22 cellular contexts compared by ENCODE assay signal in the genomic region with DNA sequence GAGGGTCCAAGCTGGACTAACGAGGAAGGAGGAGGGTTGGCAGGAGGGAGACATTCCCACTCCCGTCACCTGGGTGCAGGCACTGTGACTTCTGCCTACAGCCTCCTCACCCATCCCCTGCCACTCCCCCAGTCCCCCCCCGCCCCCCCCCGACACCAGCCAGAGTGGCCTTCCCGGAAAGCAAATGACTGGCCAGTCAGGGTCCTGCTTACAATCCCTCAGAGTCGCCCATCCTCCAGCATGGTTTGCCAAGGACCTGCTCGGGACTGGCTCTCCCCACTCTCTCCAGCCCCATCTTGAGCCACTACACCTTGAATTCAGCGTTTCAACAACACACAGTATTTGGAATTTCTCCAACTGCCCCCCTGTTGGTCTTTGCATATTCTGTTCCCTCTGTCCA. TPM values are rescaled to one million over a fixed set of nuclear protein-coding genes. Genes with fewer than 3 reads are reported as not detected.
DNase-seq lines count a peak whose midpoint lies in the region; ATAC-seq and TF ChIP-seq lines count a peak whose summit lies in the region.
"Had no signal": no experiment of that assay in that cellular context is flagged by ENCODE, and none has a peak within 500 bp of the region (broad histone marks: within the 10 kb centered on the region; RNA-seq: fewer than 3 reads in every experiment).

No MANE protein-coding gene starts in this region.

- H3K27ac ChIP-seq in HUES6 (ENCODE audit: low read depth, low read length) (no peak overlapping the region), body of pancreas (peak overlapping the region; percentile 81 to 89 (median 86)), iPS-20b (ENCODE audit: low read length) (no peak overlapping the region)
- H3K27ac ChIP-seq: transverse colon had no signal

- no peaks in the 10 kb centered on the region for H3K4me1 Mint-ChIP-seq in progenitor cell of endocrine pancreas (ENCODE audit: low read depth)
- peaks cover 6% of the 10 kb centered on the region for H3K4me1 Mint-ChIP-seq in activated naive CD8-positive, alpha-beta T cell treated with anti-CD3 and anti-CD28 coated beads, Interleukin-2, amount 50 U/mL, for 24 hours
- H3K4me1 Mint-ChIP-seq: neural crest cell had no signal

- no peaks in the 10 kb centered on the region for H3K36me3 Mint-ChIP-seq in progenitor cell of endocrine pancreas (ENCODE audit: insufficient read depth)
- no peaks in the 10 kb centered on the region for H3K36me3 Mint-ChIP-seq in activated naive CD8-positive, alpha-beta T cell treated with anti-CD3 and anti-CD28 coated beads, Interleukin-2, amount 50 U/mL, for 24 hours (ENCODE audit: low read depth)
- H3K36me3 Mint-ChIP-seq: activated naive CD4-positive, alpha-beta T cell treated with anti-CD3 and anti-CD28 coated beads, Interleukin-2, amount 10 ng/mL, durations not matched to agents 7 days and 5 days; CD4-positive, alpha-beta memory T cell had no signal

- H3K4me1 ChIP-seq in HUES6 (ENCODE audit: control insufficient read depth, insufficient read depth, low read length) (peaks cover 10% of the 10 kb centered on the region), body of pancreas (peaks cover 19% of the 10 kb centered on the region), iPS-20b (ENCODE audit: insufficient read depth, low read length) (no peaks in the 10 kb centered on the region; the same call in 1 of the 2 replicates)

- peaks cover 56% of the 10 kb centered on the region for H3K27me3 ChIP-seq in HUES6 (ENCODE audit: control insufficient read depth, insufficient read depth, low read length)
- no peaks in the 10 kb centered on the region for H3K27me3 ChIP-seq in body of pancreas
- H3K27me3 ChIP-seq in iPS-20b (ENCODE audit: insufficient read depth, low read length): peaks cover 49% of the 10 kb centered on the region

- peak overlapping the region; percentile 30 for H3K4me3 Mint-ChIP-seq in progenitor cell of endocrine pancreas (ENCODE audit: low read depth)
- no peak overlapping the region for H3K4me3 Mint-ChIP-seq in activated naive CD8-positive, alpha-beta T cell treated with anti-CD3 and anti-CD28 coated beads, Interleukin-2, amount 50 U/mL, for 24 hours
- H3K4me3 Mint-ChIP-seq: activated naive CD4-positive, alpha-beta T cell treated with anti-CD3 and anti-CD28 coated beads, Interleukin-2, amount 10 ng/mL, durations not matched to agents 7 days and 5 days; activated T-helper 1 cell treated with anti-CD3 and anti-CD28 coated beads, Interleukin-12 subunit alpha, Interleukin-12 subunit beta, Interleukin-2, Interleukin-4 antibody, amounts not matched to agents 30 ng/mL and 10 ng/mL and 1 ng/mL, durations not matched to agents 14 hours and 24 hours and 36 hours; CD4-positive, alpha-beta memory T cell had no signal

- H3K27ac Mint-ChIP-seq in progenitor cell of endocrine pancreas: no peak overlapping the region
- H3K27ac Mint-ChIP-seq in activated naive CD8-positive, alpha-beta T cell treated with anti-CD3 and anti-CD28 coated beads, Interleukin-2, amount 50 U/mL, for 24 hours: no peak overlapping the region
- H3K27ac Mint-ChIP-seq: activated naive CD4-positive, alpha-beta T cell treated with anti-CD3 and anti-CD28 coated beads, Interleukin-2, amount 10 ng/mL, durations not matched to agents 7 days and 5 days; activated T-helper 1 cell treated with anti-CD3 and anti-CD28 coated beads, Interleukin-12 subunit alpha, Interleukin-12 subunit beta, Interleukin-2, Interleukin-4 antibody, amounts not matched to agents 30 ng/mL and 10 ng/mL and 1 ng/mL, durations not matched to agents 14 hours and 24 hours and 36 hours; CD4-positive, alpha-beta memory T cell had no signal

- H3K9me3 Mint-ChIP-seq in progenitor cell of endocrine pancreas (ENCODE audit: low read depth): no peaks in the 10 kb centered on the region
- H3K9me3 Mint-ChIP-seq in activated naive CD8-positive, alpha-beta T cell treated with anti-CD3 and anti-CD28 coated beads, Interleukin-2, amount 50 U/mL, for 24 hours: no peaks in the 10 kb centered on the region
- H3K9me3 Mint-ChIP-seq: activated naive CD4-positive, alpha-beta T cell treated with anti-CD3 and anti-CD28 coated beads, Interleukin-2, amount 10 ng/mL, durations not matched to agents 7 days and 5 days; activated T-helper 1 cell treated with anti-CD3 and anti-CD28 coated beads, Interleukin-12 subunit alpha, Interleukin-12 subunit beta, Interleukin-2, Interleukin-4 antibody, amounts not matched to agents 30 ng/mL and 10 ng/mL and 1 ng/mL, durations not matched to agents 14 hours and 24 hours and 36 hours; CD4-positive, alpha-beta memory T cell; neural crest cell had no signal

- DNase-seq in body of pancreas: peak; percentile 43 to 73 (median 64)
- DNase-seq in progenitor cell of endocrine pancreas (ENCODE audit: low spot score, unreplicated experiment): no peak
- no peak for DNase-seq in NCI-H2171 treated with DMSO at 0.1 percent for 48 hours (lab: John Stamatoyannopoulos, UW)
- DNase-seq in T-helper 1 cell: no peak
- no peak for DNase-seq in activated naive CD8-positive, alpha-beta T cell treated with anti-CD3 and anti-CD28 coated beads, Interleukin-2, amount 50 U/mL, for 24 hours
- DNase-seq in glomerular visceral epithelial cell (ENCODE audit: extremely low spot score): no peak
- DNase-seq: activated naive CD4-positive, alpha-beta T cell treated with anti-CD3 and anti-CD28 coated beads, Interleukin-2, amount 10 ng/mL, durations not matched to agents 7 days and 5 days; caudate nucleus; CD4-positive, alpha-beta memory T cell; DMS153; GDM1; glutamatergic neuron; GOT3; Karpas-422; NCI-H187 treated with DMSO at 0.1 percent for 48 hours; Right ventricle myocardium superior; T-helper 9 cell had no signal

- H3K9me3 ChIP-seq in HUES6 (ENCODE audit: control insufficient read depth, insufficient read depth, low read depth, low read length): no peaks in the 10 kb centered on the region
- H3K9me3 ChIP-seq in body of pancreas: no peaks in the 10 kb centered on the region
- H3K9me3 ChIP-seq in iPS-20b (ENCODE audit: insufficient read depth, low read depth, low read length): no peaks in the 10 kb centered on the region
- H3K9me3 ChIP-seq: transverse colon had no signal

- no peaks in the 10 kb centered on the region for H3K36me3 ChIP-seq in HUES6 (ENCODE audit: control insufficient read depth, insufficient read depth, low read length)
- no peaks in the 10 kb centered on the region for H3K36me3 ChIP-seq in body of pancreas (replicated peaks in 1 of 2; ENCODE audit: insufficient read depth in 1 of 2, low read depth in 2 of 2)
- no peaks in the 10 kb centered on the region for H3K36me3 ChIP-seq in iPS-20b (ENCODE audit: insufficient read depth, low read depth, low read length)
- H3K36me3 ChIP-seq: transverse colon had no signal

- peaks cover 68% of the 10 kb centered on the region for H3K27me3 Mint-ChIP-seq in progenitor cell of endocrine pancreas
- H3K27me3 Mint-ChIP-seq in activated naive CD8-positive, alpha-beta T cell treated with anti-CD3 and anti-CD28 coated beads, Interleukin-2, amount 50 U/mL, for 24 hours: peaks cover 36% of the 10 kb centered on the region

- intact Hi-C loops in body of pancreas (cut with DNase I): no loop called here

- peak; percentile 56 for ATAC-seq in body of pancreas
- ATAC-seq in activated naive CD8-positive, alpha-beta T cell treated with anti-CD3 and anti-CD28 coated beads, Interleukin-2, amount 50 U/mL, for 24 hours: no peak

- H3K9ac ChIP-seq in HUES6 (ENCODE audit: low read length) (no peak overlapping the region), iPS-20b (ENCODE audit: low read depth, low read length) (no peak overlapping the region)

- H3K4me3 ChIP-seq in HUES6 (ENCODE audit: low read depth, low read length) (peak overlapping the region; percentile 64), body of pancreas (peak overlapping the region; percentile 32 to 67), iPS-20b (ENCODE audit: low read length) (peak overlapping the region; percentile 66)

- TF ChIP-seq CTCF in body of pancreas (IDR thresholded peaks at IDR 0.05) (no peak), progenitor cell of endocrine pancreas (IDR thresholded peaks at IDR 0.05; ENCODE audit: unreplicated experiment) (no peak)

- TF ChIP-seq POLR2A in body of pancreas (IDR thresholded peaks at IDR 0.05): no peak

- 10 to 21% methylated on average over 6 to 8 of the region's 8 CpGs for WGBS in body of pancreas, 2 donors

RNA-seq across cellular contexts. Expression of a gene that starts 59.6 kb away (rescaled TPM):
- 10 to 100 TPM; 42.5 to 47.5 TPM for total RNA-seq in body of pancreas
- 51.1 and 52.4 TPM in 2 replicates for total RNA-seq in progenitor cell of endocrine pancreas

RNA-seq across cellular contexts. Expression of a gene that starts 59.8 kb away (rescaled TPM):
- 10 to 100 TPM; 11.2 to 16.2 TPM for total RNA-seq in body of pancreas
- total RNA-seq in progenitor cell of endocrine pancreas: 16.6 and 17.5 TPM in 2 replicates

Comparison
In these comparisons a context has a peak if more than half of its experiments do, and no peak if none do; other contexts are left out.
1. H3K27ac ChIP-seq: peak in body of pancreas (4 of 4); none in HUES6 (single experiment) and iPS-20b (single experiment).
2. DNase-seq: peak in body of pancreas (4 of 4); none in progenitor cell of endocrine pancreas (single experiment), NCI-H2171 treated with DMSO at 0.1 percent for 48 hours (single experiment), T-helper 1 cell (0 of 5), activated naive CD8-positive, alpha-beta T cell treated with anti-CD3 and anti-CD28 coated beads, Interleukin-2, amount 50 U/mL, for 24 hours (single experiment) and glomerular visceral epithelial cell (single experiment).
3. Peak in every context shown above with its lines, with median percentiles within 50 percentile points of each other: H3K4me3 ChIP-seq.